Comparison of ENCODE assay signal across 1 cellular context in genomic region chr2:23360571-23361125, GRCh38.
TF ChIP-seq lines count a peak whose summit lies in the region.

No MANE protein-coding gene starts in this region.

TF ChIP-seq in HepG2, 621 proteins besides CTCF, POLR2A, EP300 and RAD21 (continued from another document and continues in another):
- no peak for TF ChIP-seq GPBP1L1 (CRISPR knock-in tag; IDR thresholded peaks at IDR 0.05)
- no peak for TF ChIP-seq HNF1B (CRISPR knock-in tag; IDR thresholded peaks at IDR 0.05)
- peak; percentile 35; the same call in 1 of the 2 replicates for TF ChIP-seq POGK (CRISPR knock-in tag; conservative IDR thresholded peaks at IDR 0.05)
- 0 out of 2 replicates have a peak, but pooled peaks have one; percentile 45 for TF ChIP-seq HMGXB3 (CRISPR knock-in tag; IDR thresholded peaks at IDR 0.05; ENCODE audit: borderline replicate concordance)
- TF ChIP-seq ZNF674 (CRISPR knock-in tag; IDR thresholded peaks at IDR 0.05; ENCODE audit: low read depth): no peak
- no peak for TF ChIP-seq MYPOP (CRISPR knock-in tag; IDR thresholded peaks at IDR 0.05)
- TF ChIP-seq BCLAF1 (IDR thresholded peaks at IDR 0.05): no peak
- no peak for TF ChIP-seq PLRG1 (conservative IDR thresholded peaks at IDR 0.05)
- TF ChIP-seq ZBTB38 (CRISPR knock-in tag; IDR thresholded peaks at IDR 0.05): no peak
- TF ChIP-seq ZKSCAN1 (IDR thresholded peaks at IDR 0.05; ENCODE audit: low read length): no peak
- no peak for TF ChIP-seq ZNF441 (CRISPR knock-in tag; IDR thresholded peaks at IDR 0.05; ENCODE audit: borderline replicate concordance)
- TF ChIP-seq ARID4A (CRISPR knock-in tag; IDR thresholded peaks at IDR 0.05; ENCODE audit: borderline replicate concordance): no peak; the same call in 1 of the 2 replicates
- TF ChIP-seq JARID2 (CRISPR knock-in tag; IDR thresholded peaks at IDR 0.05; ENCODE audit: insufficient replicate concordance): no peak
- TF ChIP-seq NCOA1 (CRISPR knock-in tag; IDR thresholded peaks at IDR 0.05): no peak
- TF ChIP-seq ZNF232 (CRISPR knock-in tag; IDR thresholded peaks at IDR 0.05; ENCODE audit: borderline replicate concordance): 0 out of 2 replicates have a peak, but pooled peaks have one; percentile 61
- TF ChIP-seq TCF7L2 (IDR thresholded peaks at IDR 0.05; ENCODE audit: low read depth, low read length): no peak
- TF ChIP-seq DMTF1 (CRISPR knock-in tag; IDR thresholded peaks at IDR 0.05): no peak
- TF ChIP-seq ZNF18 (CRISPR knock-in tag; IDR thresholded peaks at IDR 0.05; ENCODE audit: insufficient replicate concordance): no peak
